8 cellular contexts compared by ENCODE assay signal in genomic region chr2:70248145-70248809, GRCh38. TPM values are rescaled to one million over a fixed set of nuclear protein-coding genes. Genes with fewer than 3 reads are reported as not detected.
A peak's percentile ranks its signal among the peaks of the same experiment; 100 is the strongest.
DNase-seq lines count a peak whose midpoint lies in the region; ATAC-seq, FAIRE-seq and TF ChIP-seq lines count a peak whose summit lies in the region.

TIA1 (minus strand) TSS chr2:70248628; CDS start chr2:70248430, 198 bp downstream.

- DNase-seq in COLO829 (ENCODE audit: low spot score) = peak; percentile 97
- peak; percentile 99 for DNase-seq in HTR-8/SVneo (ENCODE audit: insufficient read length, low spot score)
- DNase-seq in NOMO-1 treated with dmso at 0.1 percent for 144 hours (lab: John Stamatoyannopoulos, UW; ENCODE audit: unreplicated experiment) = peak; percentile 97
- peak; percentile 90 to 97 (median 94) for DNase-seq in activated CD8-positive, alpha-beta memory T cell treated with anti-CD3 and anti-CD28 coated beads for 48 hours (ENCODE audit: low read depth in 2 of 3, low spot score in 2 of 3)
- DNase-seq in endodermal cell = peak; percentile 99
- peak; percentile 99 for DNase-seq in mesenteric fat pad (ENCODE audit: low spot score)
- peak; percentile 90 for DNase-seq in stimulated activated CD8-positive, alpha-beta memory T cell treated with anti-CD3 and anti-CD28 coated beads, Interleukin-15, amount 100 ng/mL, for 24 hours (ENCODE audit: low read depth)

- H3K4me3 ChIP-seq in endodermal cell (ENCODE audit: low read length) = peak within 1 kb of the TSS; percentile 94

- H3K36me3 ChIP-seq in endodermal cell (ENCODE audit: control insufficient read depth, insufficient read depth, low read length) = peaks cover 18% of the 10 kb centered on the region

- ATAC-seq in GM21367 (IDR thresholded peaks at IDR 0.05; ENCODE audit: unreplicated experiment) = peak; percentile 93

- no peaks in the 10 kb centered on the region for H3K27me3 Mint-ChIP-seq in endodermal cell (ENCODE audit: insufficient read depth)

- peaks cover 3% of the 10 kb centered on the region for H3K4me1 ChIP-seq in endodermal cell (ENCODE audit: control insufficient read depth, insufficient read depth, low read length)

- peak within 1 kb of the TSS; percentile 99 for H3K9ac ChIP-seq in endodermal cell (ENCODE audit: extremely low read depth, low read length, poor library complexity, severe bottlenecking)

- peak within 1 kb of the TSS; percentile 100 for H3K27ac ChIP-seq in endodermal cell (ENCODE audit: low read depth, low read length)

- no peaks in the 10 kb centered on the region for H3K9me3 ChIP-seq in endodermal cell (ENCODE audit: control insufficient read depth, low read length)

- no peak for TF ChIP-seq CTCF in endodermal cell (conservative IDR thresholded peaks at IDR 0.05)

- peak within 1 kb of the TSS; percentile 100 for H3K27ac Mint-ChIP-seq in endodermal cell

- peak within 1 kb of the TSS; percentile 93 for H3K4me3 Mint-ChIP-seq in endodermal cell

- H3K4me1 Mint-ChIP-seq in endodermal cell = peaks cover 13% of the 10 kb centered on the region

- H3K36me3 Mint-ChIP-seq in endodermal cell (ENCODE audit: low read depth) = peaks cover 14% of the 10 kb centered on the region

- peak; percentile 81 for FAIRE-seq in HTR-8/SVneo (lab: Jason Lieb, UNC)

- H3K27me3 ChIP-seq in endodermal cell (ENCODE audit: control insufficient read depth, insufficient read depth, low read length, poor library complexity, severe bottlenecking) = no peaks in the 10 kb centered on the region

- WGBS in endodermal cell (ENCODE audit: insufficient coverage in 1 of 2, insufficient read length in 1 of 2), 2 experiments = 0% methylated on average over 23 to 47 of the region's 47 CpGs

- no peaks in the 10 kb centered on the region for H3K9me3 Mint-ChIP-seq in endodermal cell

RNA-seq across cellular contexts. Expression of gene TIA1, which starts in this region (rescaled TPM):
- total RNA-seq in endodermal cell (100 to 1,000 TPM; 217 to 256 TPM), mesenteric fat pad (57.1 TPM)
- polyA plus RNA-seq in endodermal cell (2013, experiment 1 of 2) = 249 TPM
- 236 TPM for polyA plus RNA-seq in endodermal cell (2013, experiment 2 of 2)

Comparison
In these comparisons a context has a peak if more than half of its experiments do, and no peak if none do; other contexts are left out.
1. Peak in every context shown above with its lines: DNase-seq, ATAC-seq, H3K4me3 ChIP-seq and H3K27ac ChIP-seq.